ENCODE assay signal across 11 cellular contexts in genomic region chr1:119786046-119786445, GRCh38. TPM values are rescaled to one million over a fixed set of nuclear protein-coding genes. Genes with fewer than 3 reads are reported as not detected.
"Had no signal": no experiment of that assay in that cellular context is flagged by ENCODE, and none has a peak within 500 bp of the region (broad histone marks: within the 10 kb centered on the region; RNA-seq: fewer than 3 reads in every experiment).

No MANE protein-coding gene starts in this region.

RNA-seq across cellular contexts. Expression of gene HMGCS2, which starts 17.3 kb away (rescaled TPM):
- total RNA-seq: activated naive CD4-positive, alpha-beta T cell treated with anti-CD3 and anti-CD28 coated beads for 36 hours; activated naive CD8-positive, alpha-beta T cell treated with anti-CD3 and anti-CD28 coated beads, Interleukin-2, amount 10 ng/mL, durations not matched to agents 7 days and 5 days; activated T-helper 17 cell treated with anti-CD3 and anti-CD28 coated beads, Interleukin-2, amount 50 U/mL, for 72 hours; NCI-H460; OCI-LY7; SJCRH30 had no signal
- polyA plus RNA-seq: K562, SK-N-SH had no signal

RNA-seq across cellular contexts. Expression of gene REG4, which starts 25.2 kb away (rescaled TPM):
- total RNA-seq: adrenal gland, breast epithelium, K562, NCI-H460, OCI-LY7, Right ventricle myocardium superior had no signal
- polyA plus RNA-seq: adrenal gland, K562, SK-N-SH had no signal
